Comparison of ENCODE assay signal across 6 cellular contexts in genomic region chr1:153968000-153968363, GRCh38. TPM values are rescaled to one million over a fixed set of nuclear protein-coding genes. Genes with fewer than 3 reads are reported as not detected.
A peak's percentile ranks its signal among the peaks of the same experiment; 100 is the strongest.
DNase-seq lines count a peak whose midpoint lies in the region; FAIRE-seq and TF ChIP-seq lines count a peak whose summit lies in the region.

No MANE protein-coding gene starts in this region.

- H3K4me3 ChIP-seq in cardiac fibroblast (replicated peaks in 1 of 2; ENCODE audit: low read depth in 2 of 2, low read length in 2 of 2) (peak overlapping the region; percentile 64 to 67), ovary (peak overlapping the region; percentile 69)

- H3K27ac ChIP-seq in ovary, result peak overlapping the region; percentile 78 to 90

- no peaks in the 10 kb centered on the region for H3K36me3 ChIP-seq in ovary

- no peaks in the 10 kb centered on the region for H3K27me3 ChIP-seq in ovary

- TF ChIP-seq POLR2A in ovary (IDR thresholded peaks at IDR 0.05), result no peak

- intact Hi-C loops in ovary (cut with DNase I), result loop anchor here in 1 of 4 donors (10.0 kb wide), 1 partner anchor 413 kb away; no protein-coding TSS in a partner anchor

- DNase-seq in DMS79 (lab: John Stamatoyannopoulos, UW) (peak; percentile 81), DMS79 treated with DMSO at 0.1 percent for 48 hours (lab: John Stamatoyannopoulos, UW) (no peak), cardiac fibroblast (ENCODE audit: low read depth in 2 of 2) (no peak), ovary (peak; percentile 54 to 69 (median 67)), T-helper 9 cell (no peak), frontal cortex (ENCODE audit: low spot score in 2 of 2) (no peak)

- H3K4me1 ChIP-seq in ovary (ENCODE audit: insufficient read depth), result peaks cover 7% of the 10 kb centered on the region

- TF ChIP-seq EP300 in ovary (IDR thresholded peaks at IDR 0.05), result no peak

- no peak for FAIRE-seq in frontal cortex (lab: Jason Lieb, UNC)

- WGBS in ovary, 3 donors, result 0 to 1% (median 1%) methylated on average over 8 of the region's 8 CpGs

- no peaks in the 10 kb centered on the region for H3K9me3 ChIP-seq in ovary

- TF ChIP-seq CTCF in cardiac fibroblast (IDR thresholded peaks at IDR 0.05; ENCODE audit: low read depth, low read length), result no peak
- TF ChIP-seq CTCF in ovary (IDR thresholded peaks at IDR 0.05), result no peak

RNA-seq across cellular contexts. Expression of gene CREB3L4, which starts 0.3 kb away (rescaled TPM):
- total RNA-seq in ovary (10 to 100 TPM; 10.5 to 24.9 (median 14.9) TPM), frontal cortex (7.7 TPM)
- polyA plus RNA-seq in ovary, result 10 to 100 TPM; 17.6 to 27.2 TPM

RNA-seq across cellular contexts. Expression of gene SLC39A1, which starts 4.6 kb away (rescaled TPM):
- total RNA-seq in ovary (10 to 100 TPM; 59.3 to 83.7 (median 67.2) TPM), frontal cortex (24.1 TPM)
- polyA plus RNA-seq in ovary, result 100 to 1,000 TPM in 1 of 2 donors, 10 to 100 TPM in 1; 83.6 to 121 TPM

RNA-seq across cellular contexts. Expression of gene JTB, which starts 9.5 kb away (rescaled TPM):
- 100 to 1,000 TPM in 2 of 7 donors, 10 to 100 TPM in 5; 82.7 to 207 (median 88.6) TPM for total RNA-seq in ovary
- 100 to 1,000 TPM in 1 of 2 donors, 10 to 100 TPM in 1; 77.5 to 150 TPM for polyA plus RNA-seq in ovary
- 57.5 TPM for total RNA-seq in frontal cortex

RNA-seq across cellular contexts. Expression of gene CRTC2, which starts 9.6 kb away (rescaled TPM):
- total RNA-seq in ovary, result 10 to 100 TPM; 19.2 to 52.5 (median 37.9) TPM
- polyA plus RNA-seq in ovary, result 10 to 100 TPM; 20.3 to 44.6 TPM
- total RNA-seq in frontal cortex, result 2.4 TPM

RNA-seq across cellular contexts. Expression of gene RAB13, which starts 18.2 kb away (rescaled TPM):
- total RNA-seq in ovary (100 to 1,000 TPM in 4 of 7 donors, 10 to 100 TPM in 3; 31.4 to 147 (median 101) TPM), frontal cortex (3.7 TPM)
- polyA plus RNA-seq in ovary, result 100 to 1,000 TPM; 155 to 190 TPM

Comparison
In these comparisons a context has a peak if more than half of its experiments do, and no peak if none do; other contexts are left out.
1. DNase-seq: peak in DMS79 (single experiment) and ovary (5 of 5); none in DMS79 treated with DMSO at 0.1 percent for 48 hours (single experiment), cardiac fibroblast (0 of 2), T-helper 9 cell (single experiment) and frontal cortex (0 of 2).